ENCODE assay signal across 1 cellular context in the genomic region with DNA sequence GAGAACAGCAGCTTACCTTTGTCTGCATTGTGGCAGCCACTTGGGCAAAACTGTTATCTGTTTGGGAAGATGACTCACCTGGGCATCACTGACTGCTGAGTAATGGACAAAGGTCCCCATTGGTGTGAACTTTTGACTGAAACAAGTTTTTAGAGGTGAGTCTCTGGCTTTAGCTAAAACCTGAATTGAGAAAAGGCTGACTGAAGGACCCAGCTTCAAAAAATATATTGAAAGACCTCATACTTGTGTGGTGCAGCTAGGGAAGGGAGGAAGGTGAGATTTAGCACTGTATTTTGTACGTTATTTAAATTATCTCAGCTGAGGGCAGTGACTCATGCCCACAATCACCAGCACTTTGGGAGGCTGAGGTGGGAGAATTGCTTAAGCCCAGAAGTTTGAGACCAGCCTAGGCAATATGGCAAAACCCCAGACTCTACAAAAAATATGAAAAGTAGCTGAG.
TF ChIP-seq lines count a peak whose summit lies in the region.

No MANE protein-coding gene starts in this region.

TF ChIP-seq in GM12878, 131 proteins besides CTCF, POLR2A, EP300 and RAD21:
- no peak for TF ChIP-seq ZNF24 (IDR thresholded peaks at IDR 0.05)
